Comparison of ENCODE assay signal across 1 cellular context in genomic region chr2:132584976-132585817, GRCh38.
TF ChIP-seq lines count a peak whose summit lies in the region.

No MANE protein-coding gene starts in this region.

TF ChIP-seq in GM23338, 12 proteins besides CTCF, POLR2A, EP300 and RAD21 (continued from another document):
- TF ChIP-seq REST (IDR thresholded peaks at IDR 0.05; ENCODE audit: unreplicated experiment): no peak
